ENCODE assay signal across 25 cellular contexts in the genomic region with DNA sequence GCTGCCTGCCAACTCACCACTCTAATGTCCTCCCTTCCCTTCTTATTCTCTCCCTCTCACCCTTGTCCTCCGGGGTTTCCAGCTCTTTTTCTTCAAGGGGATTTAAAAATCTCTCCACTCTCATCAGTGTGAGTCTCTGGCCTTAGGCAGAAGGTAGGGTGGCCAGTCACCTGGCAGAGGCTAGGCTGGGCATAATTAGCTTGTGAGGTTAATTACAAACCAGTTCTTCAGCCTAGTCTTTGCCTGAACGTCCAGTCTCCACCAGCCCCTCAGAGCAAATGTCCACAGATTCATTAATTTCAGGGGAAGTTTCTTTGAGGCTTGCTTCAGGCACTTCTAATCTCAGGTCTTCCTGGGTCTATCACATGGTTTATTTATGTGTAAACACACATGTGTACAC. TPM values are rescaled to one million over a fixed set of nuclear protein-coding genes. Genes with fewer than 3 reads are reported as not detected.
"Had no signal": no experiment of that assay in that cellular context is flagged by ENCODE, and none has a peak within 500 bp of the region (broad histone marks: within the 10 kb centered on the region; RNA-seq: fewer than 3 reads in every experiment).

No MANE protein-coding gene starts in this region.

- H3K27ac ChIP-seq: colonic mucosa, ovary, psoas muscle, suprapubic skin, upper lobe of right lung had no signal

- H3K27me3 ChIP-seq: colonic mucosa, ovary, suprapubic skin, upper lobe of right lung had no signal

- H3K27ac Mint-ChIP-seq: activated B cell treated with CpG ODN at 0.5 μM for 24 hours; activated CD4-positive, alpha-beta memory T cell treated with anti-CD3 and anti-CD28 coated beads for 36 hours; activated naive CD8-positive, alpha-beta T cell treated with anti-CD3 and anti-CD28 coated beads for 36 hours; activated T-helper 1 cell treated with anti-CD3 and anti-CD28 coated beads, Interleukin-12 subunit alpha, Interleukin-12 subunit beta, Interleukin-2, Interleukin-4 antibody, amounts not matched to agents 30 ng/mL and 10 ng/mL and 1 ng/mL, durations not matched to agents 14 hours and 24 hours and 36 hours; brain; naive B cell had no signal

- H3K4me3 ChIP-seq: colonic mucosa, left lung, mucosa of descending colon, ovary, psoas muscle, suprapubic skin, upper lobe of right lung had no signal

- H3K9me3 ChIP-seq: colonic mucosa, left lung, mucosa of descending colon, ovary, psoas muscle, suprapubic skin, upper lobe of right lung had no signal

- H3K9me3 Mint-ChIP-seq: activated B cell treated with CpG ODN at 0.5 μM for 24 hours; activated CD4-positive, alpha-beta memory T cell treated with anti-CD3 and anti-CD28 coated beads for 36 hours; activated naive CD8-positive, alpha-beta T cell treated with anti-CD3 and anti-CD28 coated beads for 36 hours; activated T-helper 1 cell treated with anti-CD3 and anti-CD28 coated beads, Interleukin-12 subunit alpha, Interleukin-12 subunit beta, Interleukin-2, Interleukin-4 antibody, amounts not matched to agents 30 ng/mL and 10 ng/mL and 1 ng/mL, durations not matched to agents 14 hours and 24 hours and 36 hours; central memory CD8-positive, alpha-beta T cell; naive B cell; stimulated activated naive CD8-positive, alpha-beta T cell treated with anti-CD3 and anti-CD28 coated beads, Interleukin-15, amount 100 ng/mL, for 72 hours had no signal

- H3K36me3 ChIP-seq: colonic mucosa, left lung, ovary, suprapubic skin, upper lobe of right lung had no signal

- H3K36me3 Mint-ChIP-seq: activated CD4-positive, alpha-beta memory T cell treated with anti-CD3 and anti-CD28 coated beads for 36 hours; activated naive CD8-positive, alpha-beta T cell treated with anti-CD3 and anti-CD28 coated beads for 36 hours; brain; naive B cell had no signal

- ATAC-seq: mucosa of descending colon; psoas muscle; right cardiac atrium; stimulated activated naive CD8-positive, alpha-beta T cell treated with anti-CD3 and anti-CD28 coated beads, Interleukin-15, amount 100 ng/mL, for 72 hours; upper lobe of right lung had no signal

- DNase-seq: activated B cell treated with CpG ODN at 0.5 μM for 24 hours; activated CD4-positive, alpha-beta memory T cell treated with anti-CD3 and anti-CD28 coated beads for 36 hours; activated CD4-positive, alpha-beta T cell treated with anti-CD3 and anti-CD28 coated beads for 4 hours; activated naive CD4-positive, alpha-beta T cell; activated naive CD8-positive, alpha-beta T cell treated with anti-CD3 and anti-CD28 coated beads for 36 hours; activated T-cell treated with anti-CD3 and anti-CD28 coated beads for 4 hours; amygdala; colonic mucosa; erythroblast; left lung; mucosa of descending colon; naive B cell; ovary; right cardiac atrium; small intestine; stimulated activated CD4-positive, alpha-beta T cell treated with anti-CD3 and anti-CD28 coated beads, Interleukin-4, amount 100 ng/mL, for 1 hour; stimulated activated naive CD8-positive, alpha-beta T cell treated with anti-CD3 and anti-CD28 coated beads, Interleukin-15, amount 100 ng/mL, for 72 hours; T-helper 9 cell; upper lobe of right lung had no signal

- FAIRE-seq: frontal cortex, small intestine had no signal

- H3K4me3 Mint-ChIP-seq: activated B cell treated with CpG ODN at 0.5 μM for 24 hours; activated CD4-positive, alpha-beta memory T cell treated with anti-CD3 and anti-CD28 coated beads for 36 hours; activated naive CD8-positive, alpha-beta T cell treated with anti-CD3 and anti-CD28 coated beads for 36 hours; activated T-helper 1 cell treated with anti-CD3 and anti-CD28 coated beads, Interleukin-12 subunit alpha, Interleukin-12 subunit beta, Interleukin-2, Interleukin-4 antibody, amounts not matched to agents 30 ng/mL and 10 ng/mL and 1 ng/mL, durations not matched to agents 14 hours and 24 hours and 36 hours; brain; central memory CD8-positive, alpha-beta T cell; stimulated activated naive CD8-positive, alpha-beta T cell treated with anti-CD3 and anti-CD28 coated beads, Interleukin-15, amount 100 ng/mL, for 72 hours had no signal

RNA-seq across cellular contexts. Expression of a gene that starts 6.7 kb away (rescaled TPM):
- total RNA-seq: frontal cortex had no signal

RNA-seq across cellular contexts. Expression of a gene that starts 34.7 kb away (rescaled TPM):
- total RNA-seq: activated B cell treated with CpG ODN at 0.5 μM for 24 hours; activated naive CD8-positive, alpha-beta T cell treated with anti-CD3 and anti-CD28 coated beads for 36 hours; right cardiac atrium had no signal
- polyA plus RNA-seq: ovary, right cardiac atrium had no signal

RNA-seq across cellular contexts. Expression of a gene that starts 48.0 kb away (rescaled TPM):
- total RNA-seq: activated B cell treated with CpG ODN at 0.5 μM for 24 hours; activated CD4-positive, alpha-beta memory T cell treated with anti-CD3 and anti-CD28 coated beads for 36 hours; activated naive CD8-positive, alpha-beta T cell treated with anti-CD3 and anti-CD28 coated beads for 36 hours; activated T-helper 1 cell treated with anti-CD3 and anti-CD28 coated beads, Interleukin-12 subunit alpha, Interleukin-12 subunit beta, Interleukin-2, Interleukin-4 antibody, amounts not matched to agents 30 ng/mL and 10 ng/mL and 1 ng/mL, durations not matched to agents 14 hours and 24 hours and 36 hours; frontal cortex had no signal

RNA-seq across cellular contexts. Expression of a gene that starts 51.6 kb away (rescaled TPM):
- total RNA-seq: activated B cell treated with CpG ODN at 0.5 μM for 24 hours; activated CD4-positive, alpha-beta memory T cell treated with anti-CD3 and anti-CD28 coated beads for 36 hours; activated naive CD8-positive, alpha-beta T cell treated with anti-CD3 and anti-CD28 coated beads for 36 hours; activated T-helper 1 cell treated with anti-CD3 and anti-CD28 coated beads, Interleukin-12 subunit alpha, Interleukin-12 subunit beta, Interleukin-2, Interleukin-4 antibody, amounts not matched to agents 30 ng/mL and 10 ng/mL and 1 ng/mL, durations not matched to agents 14 hours and 24 hours and 36 hours; frontal cortex; left lung; mucosa of descending colon; psoas muscle; right cardiac atrium; upper lobe of right lung had no signal
- polyA plus RNA-seq: ovary, right cardiac atrium, small intestine had no signal
